ENCODE assay signal across 8 cellular contexts in the genomic region with DNA sequence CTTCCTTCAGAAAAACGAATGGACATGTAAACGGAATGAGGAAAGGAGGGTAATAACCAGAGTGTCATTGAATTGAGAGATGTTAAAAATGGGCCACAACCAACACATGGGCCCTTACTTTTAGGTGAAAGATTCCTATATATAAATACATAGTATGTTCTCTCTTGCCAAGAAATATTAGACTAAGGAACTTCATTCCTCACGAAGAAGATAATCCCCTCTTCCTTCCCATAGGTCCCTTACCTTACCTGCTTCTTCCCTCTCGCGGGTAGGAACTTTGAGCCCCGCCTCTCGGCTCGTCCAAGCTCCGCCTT. TPM values are rescaled to one million over a fixed set of nuclear protein-coding genes. Genes with fewer than 3 reads are reported as not detected.
DNase-seq lines count a peak whose midpoint lies in the region; ATAC-seq and TF ChIP-seq lines count a peak whose summit lies in the region.

No MANE protein-coding gene starts in this region.

- no peak for DNase-seq in AG04450 (ENCODE audit: low read depth, low spot score)
- no peak for DNase-seq in choroid plexus epithelial cell (ENCODE audit: low read depth)
- DNase-seq in effector CD8-positive, alpha-beta T cell (lab: John Stamatoyannopoulos, UW): no peak
- DNase-seq in iPS-NIHi7 (ENCODE audit: extremely low spot score): no peak
- DNase-seq in kidney glomerular epithelial cell (lab: John Stamatoyannopoulos, UW): no peak

- POLR2A ChIA-PET in AG04450 (lab: Yijun Ruan, JAX): interaction anchor here (1.0 to 1.3 kb wide), 5 partner anchors 13 to 129 kb away, joined by 3 to 18 read pairs (median 3); no protein-coding TSS in a partner anchor

- H3K27ac ChIP-seq in AG04450 (ENCODE audit: low read depth, low read length) (no peak overlapping the region), KOPT-K1 (ENCODE audit: low read depth, low read length, poor library complexity, severe bottlenecking) (peak overlapping the region; percentile 96)

- no peak for ATAC-seq in GM18868 (IDR thresholded peaks at IDR 0.05; ENCODE audit: unreplicated experiment)

- no peaks in the 10 kb centered on the region for H3K9me3 ChIP-seq in AG04450 (ENCODE audit: control insufficient read depth, insufficient read depth, low read length)
- H3K9me3 ChIP-seq in KOPT-K1 (ENCODE audit: insufficient read depth, low read length, poor library complexity, severe bottlenecking): no peaks in the 10 kb centered on the region
- no peaks in the 10 kb centered on the region for H3K9me3 ChIP-seq in mucosa of stomach (ENCODE audit: control insufficient read depth, low read length)

- no peak for TF ChIP-seq CTCF in AG04450 (IDR thresholded peaks at IDR 0.05; ENCODE audit: low read depth, low read length)
- TF ChIP-seq CTCF in choroid plexus epithelial cell (conservative IDR thresholded peaks at IDR 0.05; ENCODE audit: low read depth, low read length): no peak

- H3K4me1 ChIP-seq in mucosa of stomach (ENCODE audit: control insufficient read depth, insufficient read depth, low read length): peaks cover 13% of the 10 kb centered on the region

- peak overlapping the region; percentile 100 for H3K9ac ChIP-seq in mucosa of stomach (ENCODE audit: low read length)

- H3K27me3 ChIP-seq in AG04450 (ENCODE audit: control insufficient read depth, insufficient read depth, low read length) (no peaks in the 10 kb centered on the region), mucosa of stomach (ENCODE audit: control insufficient read depth, insufficient read depth, low read length) (no peaks in the 10 kb centered on the region)

- CTCF ChIA-PET in AG04450 (lab: Charles Lee): no interaction called here

- H3K4me3 ChIP-seq in AG04450 (ENCODE audit: low read depth, low read length) (peak overlapping the region; percentile 90), choroid plexus epithelial cell (ENCODE audit: low read depth, low read length) (peak overlapping the region; percentile 98), mucosa of stomach (ENCODE audit: low read length) (no peak overlapping the region)

- H3K36me3 ChIP-seq in KOPT-K1 (ENCODE audit: insufficient read depth, low read length) (no peaks in the 10 kb centered on the region), mucosa of stomach (ENCODE audit: control insufficient read depth, insufficient read depth, low read length) (no peaks in the 10 kb centered on the region)

RNA-seq across cellular contexts. Expression of gene TBC1D22B, which starts 0.3 kb away (rescaled TPM):
- polyA plus RNA-seq in AG04450 (2011; rRNA removed): 9.7 and 9.8 TPM in 2 replicates
- polyA minus RNA-seq in AG04450 (2011; rRNA and poly(A)+ RNA removed): 7.5 and 8.7 TPM in 2 replicates

RNA-seq across cellular contexts. Expression of gene TMEM217, which starts 0.7 kb away (rescaled TPM):
- polyA plus RNA-seq in AG04450 (2011; rRNA removed): 7.7 and 7.8 TPM in 2 replicates
- 4.0 and 7.6 TPM in 2 replicates for polyA minus RNA-seq in AG04450 (2011; rRNA and poly(A)+ RNA removed)
